ENCODE assay signal across 15 cellular contexts in the genomic region with DNA sequence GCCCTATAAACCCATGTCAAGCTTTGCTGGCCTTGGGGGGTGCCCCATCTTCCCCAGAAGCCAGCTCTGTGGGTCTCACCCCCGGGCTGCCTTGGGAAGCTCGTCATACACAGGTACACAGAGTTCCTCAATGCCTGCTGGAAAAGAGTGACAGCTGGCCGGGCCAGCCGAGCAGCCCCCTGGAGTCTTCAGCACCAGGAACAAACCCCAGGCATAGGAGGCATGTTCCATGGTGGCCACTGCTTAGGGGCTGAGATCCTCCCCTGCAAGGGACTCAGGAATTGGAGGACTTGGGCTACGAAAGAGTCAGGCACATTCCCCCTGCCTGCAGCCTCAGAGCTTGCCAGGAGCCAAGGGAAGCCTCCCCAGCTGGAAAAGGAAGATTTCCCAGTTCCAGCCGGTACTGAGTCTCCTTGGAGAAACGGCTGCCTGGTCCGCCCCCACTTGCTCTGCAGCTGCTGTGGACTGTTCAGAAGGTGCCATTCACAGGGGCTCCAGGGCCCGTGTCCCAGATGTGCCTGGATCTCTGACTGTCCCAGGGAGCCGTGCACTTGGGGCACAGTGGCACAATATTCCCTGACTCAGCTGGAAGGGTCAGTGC.
DNase-seq lines count a peak whose midpoint lies in the region; ATAC-seq lines count a peak whose summit lies in the region.
"Had no signal": no experiment of that assay in that cellular context is flagged by ENCODE, and none has a peak within 500 bp of the region (broad histone marks: within the 10 kb centered on the region; RNA-seq: fewer than 3 reads in every experiment).

No MANE protein-coding gene starts in this region.

- H3K4me1 Mint-ChIP-seq in activated CD4-positive, alpha-beta T cell treated with anti-CD3 and anti-CD28 coated beads, Interleukin-2, amount 10 ng/mL, durations not matched to agents 7 days and 5 days: peaks cover 39% of the 10 kb centered on the region
- peaks cover 35% of the 10 kb centered on the region for H3K4me1 Mint-ChIP-seq in activated CD4-positive, alpha-beta T cell treated with anti-CD3 and anti-CD28 coated beads, Interleukin-2, amount 10 ng/mL, durations not matched to agents 24 days and 14 days

- peak overlapping the region; percentile 11 for H3K27ac ChIP-seq in effector memory CD4-positive, alpha-beta T cell (ENCODE audit: insufficient read depth, low read length, poor library complexity, severe bottlenecking)
- H3K27ac ChIP-seq in muscle layer of duodenum (ENCODE audit: low read length): peak overlapping the region; percentile 29
- H3K27ac ChIP-seq in temporal lobe (ENCODE audit: low read depth, low read length): peak overlapping the region; percentile 55
- H3K27ac ChIP-seq: KMS-11 had no signal

- intact Hi-C loops in activated CD4-positive, alpha-beta T cell treated with anti-CD3 and anti-CD28 coated beads, Interleukin-2, amount 10 ng/mL, durations not matched to agents 24 days and 14 days (cut with micrococcal nuclease): no loop called here

- no peaks in the 10 kb centered on the region for H3K27me3 Mint-ChIP-seq in activated CD4-positive, alpha-beta T cell treated with anti-CD3 and anti-CD28 coated beads, Interleukin-2, amount 10 ng/mL, durations not matched to agents 7 days and 5 days
- H3K27me3 Mint-ChIP-seq in activated CD4-positive, alpha-beta T cell treated with anti-CD3 and anti-CD28 coated beads, Interleukin-2, amount 10 ng/mL, durations not matched to agents 24 days and 14 days: no peaks in the 10 kb centered on the region
- H3K27me3 Mint-ChIP-seq: memory B cell had no signal

- ATAC-seq in GM21423 (IDR thresholded peaks at IDR 0.05; ENCODE audit: unreplicated experiment): no peak

- H3K4me3 ChIP-seq in effector memory CD4-positive, alpha-beta T cell (ENCODE audit: insufficient read depth, low read depth, low read length, poor library complexity, severe bottlenecking): no peak overlapping the region
- H3K4me3 ChIP-seq in muscle layer of duodenum (ENCODE audit: low read depth in 1 of 2, low read length in 2 of 2): peak overlapping the region in 1 of 2 donors; percentile 10

- CTCF ChIA-PET in activated CD4-positive, alpha-beta T cell treated with anti-CD3 and anti-CD28 coated beads, Interleukin-2, amount 10 ng/mL, durations not matched to agents 7 days and 5 days (lab: Charles Lee): interaction anchor here (0.6 to 1.3 kb wide), 5 partner anchors 44 to 436 kb away, joined by 3 to 4 read pairs (median 3); no protein-coding TSS in a partner anchor

- DNase-seq in activated CD4-positive, alpha-beta T cell treated with anti-CD3 and anti-CD28 coated beads, Interleukin-2, amount 10 ng/mL, durations not matched to agents 7 days and 5 days: no peak
- DNase-seq in activated CD4-positive, alpha-beta T cell treated with anti-CD3 and anti-CD28 coated beads, Interleukin-2, amount 10 ng/mL, durations not matched to agents 24 days and 14 days: no peak
- no peak for DNase-seq in effector memory CD4-positive, alpha-beta T cell
- DNase-seq in NCI-H446 treated with DMSO at 0.1 percent for 48 hours (lab: John Stamatoyannopoulos, UW): no peak
- DNase-seq in activated CD4-positive, alpha-beta T cell treated with anti-CD3 and anti-CD28 coated beads for 4 hours: no peak
- DNase-seq: ACHN, DMS53, NCI-H2081 treated with DMSO at 0.1 percent for 48 hours, retina had no signal

- no peak overlapping the region for H3K4me3 Mint-ChIP-seq in activated CD4-positive, alpha-beta T cell treated with anti-CD3 and anti-CD28 coated beads, Interleukin-2, amount 10 ng/mL, durations not matched to agents 7 days and 5 days
- H3K4me3 Mint-ChIP-seq in activated CD4-positive, alpha-beta T cell treated with anti-CD3 and anti-CD28 coated beads, Interleukin-2, amount 10 ng/mL, durations not matched to agents 24 days and 14 days: no peak overlapping the region
- H3K4me3 Mint-ChIP-seq: memory B cell; T-helper 2 cell treated with Interferon-gamma antibody and Interleukin-4, amounts not matched to agents 5 μg/mL and 100 μg/mL, for 36 hours had no signal

- H3K27ac Mint-ChIP-seq in activated CD4-positive, alpha-beta T cell treated with anti-CD3 and anti-CD28 coated beads, Interleukin-2, amount 10 ng/mL, durations not matched to agents 7 days and 5 days: peak overlapping the region; percentile 41
- H3K27ac Mint-ChIP-seq in activated CD4-positive, alpha-beta T cell treated with anti-CD3 and anti-CD28 coated beads, Interleukin-2, amount 10 ng/mL, durations not matched to agents 24 days and 14 days: no peak overlapping the region
- H3K27ac Mint-ChIP-seq: T-helper 2 cell treated with Interferon-gamma antibody and Interleukin-4, amounts not matched to agents 5 μg/mL and 100 μg/mL, for 36 hours had no signal

- POLR2A ChIA-PET in activated CD4-positive, alpha-beta T cell treated with anti-CD3 and anti-CD28 coated beads, Interleukin-2, amount 10 ng/mL, durations not matched to agents 7 days and 5 days (lab: Charles Lee): no interaction called here

- H3K9me3 Mint-ChIP-seq in activated CD4-positive, alpha-beta T cell treated with anti-CD3 and anti-CD28 coated beads, Interleukin-2, amount 10 ng/mL, durations not matched to agents 7 days and 5 days: no peaks in the 10 kb centered on the region
- H3K9me3 Mint-ChIP-seq in activated CD4-positive, alpha-beta T cell treated with anti-CD3 and anti-CD28 coated beads, Interleukin-2, amount 10 ng/mL, durations not matched to agents 24 days and 14 days: no peaks in the 10 kb centered on the region
- H3K9me3 Mint-ChIP-seq: memory B cell; T-helper 2 cell treated with Interferon-gamma antibody and Interleukin-4, amounts not matched to agents 5 μg/mL and 100 μg/mL, for 36 hours had no signal

- peaks cover 49% of the 10 kb centered on the region for H3K4me1 ChIP-seq in effector memory CD4-positive, alpha-beta T cell (ENCODE audit: control insufficient read depth, insufficient read depth, low read length, poor library complexity, severe bottlenecking)
- H3K4me1 ChIP-seq in muscle layer of duodenum (ENCODE audit: control insufficient read depth in 1 of 2, insufficient read depth in 2 of 2, low read length in 2 of 2): peaks cover 8 to 79% of the 10 kb centered on the region in 2 donors

- H3K9me3 ChIP-seq in effector memory CD4-positive, alpha-beta T cell (ENCODE audit: control insufficient read depth, low read length): no peaks in the 10 kb centered on the region
- no peaks in the 10 kb centered on the region for H3K9me3 ChIP-seq in muscle layer of duodenum (ENCODE audit: control insufficient read depth in 1 of 2, low read length in 2 of 2)

- H3K36me3 ChIP-seq in effector memory CD4-positive, alpha-beta T cell (ENCODE audit: control insufficient read depth, insufficient read depth, low read length): peaks cover 75% of the 10 kb centered on the region
- H3K36me3 ChIP-seq in muscle layer of duodenum (ENCODE audit: control insufficient read depth in 1 of 2, insufficient read depth in 2 of 2, low read length in 2 of 2): peaks cover 30 to 41% of the 10 kb centered on the region in 2 donors

- peaks cover 38% of the 10 kb centered on the region for H3K36me3 Mint-ChIP-seq in activated CD4-positive, alpha-beta T cell treated with anti-CD3 and anti-CD28 coated beads, Interleukin-2, amount 10 ng/mL, durations not matched to agents 7 days and 5 days (ENCODE audit: low read depth)
- H3K36me3 Mint-ChIP-seq in activated CD4-positive, alpha-beta T cell treated with anti-CD3 and anti-CD28 coated beads, Interleukin-2, amount 10 ng/mL, durations not matched to agents 24 days and 14 days (ENCODE audit: low read depth): peaks cover 51% of the 10 kb centered on the region

- no peaks in the 10 kb centered on the region for H3K27me3 ChIP-seq in effector memory CD4-positive, alpha-beta T cell (replicated peaks; ENCODE audit: control insufficient read depth, insufficient read depth, low read length, poor library complexity, severe bottlenecking)
- no peaks in the 10 kb centered on the region for H3K27me3 ChIP-seq in muscle layer of duodenum (ENCODE audit: low read depth, low read length)
